In genomic region chr1:3858231-3858981, GRCh38 we compare ENCODE assay signal across 8 cellular contexts. TPM values are rescaled to one million over a fixed set of nuclear protein-coding genes. Genes with fewer than 3 reads are reported as not detected.
DNase-seq lines count a peak whose midpoint lies in the region; ATAC-seq, FAIRE-seq and TF ChIP-seq lines count a peak whose summit lies in the region.

No MANE protein-coding gene starts in this region.

- H3K27ac ChIP-seq in K562 (ENCODE audit: extremely low read depth, low read depth, low read length) = no peak overlapping the region
- no peak overlapping the region for H3K27ac ChIP-seq in kidney (ENCODE audit: low read depth in 2 of 2, low read length in 2 of 2)

- no peaks in the 10 kb centered on the region for H3K27me3 ChIP-seq in K562 (ENCODE audit: control insufficient read depth in 2 of 2, insufficient read depth in 2 of 2, low read length in 2 of 2)

- DNase-seq in NCI-H748 (lab: John Stamatoyannopoulos, UW; ENCODE audit: unreplicated experiment) (peak; percentile 44), NCI-H748 treated with DMSO at 0.1 percent for 48 hours (lab: John Stamatoyannopoulos, UW) (no peak), NCI-H1105 treated with DMSO at 0.1 percent for 48 hours (lab: John Stamatoyannopoulos, UW) (peak; percentile 1), K562 (ENCODE audit: extremely low read depth in 1 of 4, low spot score in 3 of 4) (peak in 3 of 4 experiments; percentile 24 to 37 (median 29)), kidney (peak; percentile 83), GM13976 (ENCODE audit: low spot score) (no peak), dedifferentiated amniotic fluid mesenchymal stem cell (ENCODE audit: extremely low spot score) (no peak)
- no peak for DNase-seq in stimulated activated effector memory CD8-positive, alpha-beta T cell treated with anti-CD3 and anti-CD28 coated beads, Interleukin-12 subunit alpha, Interleukin-12 subunit beta, amount 100 ng/mL, for 72 hours (ENCODE audit: low spot score in 2 of 2)

- H3K27ac Mint-ChIP-seq in stimulated activated effector memory CD8-positive, alpha-beta T cell treated with anti-CD3 and anti-CD28 coated beads, Interleukin-12 subunit alpha, Interleukin-12 subunit beta, amount 100 ng/mL, for 72 hours = no peak overlapping the region

- H3K36me3 Mint-ChIP-seq in stimulated activated effector memory CD8-positive, alpha-beta T cell treated with anti-CD3 and anti-CD28 coated beads, Interleukin-12 subunit alpha, Interleukin-12 subunit beta, amount 100 ng/mL, for 72 hours = peaks cover 6% of the 10 kb centered on the region

- peak overlapping the region; percentile 99 for H3K4me2 ChIP-seq in K562 (ENCODE audit: insufficient read depth, low read length)

- ATAC-seq in K562 = peak; percentile 7
- ATAC-seq in stimulated activated effector memory CD8-positive, alpha-beta T cell treated with anti-CD3 and anti-CD28 coated beads, Interleukin-12 subunit alpha, Interleukin-12 subunit beta, amount 100 ng/mL, for 72 hours = no peak

- FAIRE-seq in K562 (lab: Jason Lieb, UNC) = no peak
- FAIRE-seq in kidney (lab: Jason Lieb, UNC) = no peak

- CTCF ChIA-PET in K562 (lab: Yijun Ruan, JAX; ENCODE audit: low intra/inter-chr PET ratio) = interaction anchor here (0.9 to 1.6 kb wide), 2 partner anchors 11 to 55 kb away, joined by 3 to 6 read pairs; no protein-coding TSS in a partner anchor

- H3K9me3 Mint-ChIP-seq in stimulated activated effector memory CD8-positive, alpha-beta T cell treated with anti-CD3 and anti-CD28 coated beads, Interleukin-12 subunit alpha, Interleukin-12 subunit beta, amount 100 ng/mL, for 72 hours = no peaks in the 10 kb centered on the region

- in situ Hi-C loops in K562 (cut with MboI) (no loop called here), GM13976 (cut with MboI; ENCODE audit: low sequenced_read_pairs, unreplicated experiment) (no loop called here)

- no peak for TF ChIP-seq EP300 in K562 (IDR thresholded peaks at IDR 0.05; ENCODE audit: low read length)

- POLR2A ChIA-PET in K562 (lab: Yijun Ruan, JAX) = interaction anchor here (0.6 to 1.9 kb wide), 6 partner anchors 9 to 65 kb away, joined by 3 to 10 read pairs (median 5); partner anchors contain the start of gene C1orf174

- H3K9me3 ChIP-seq in K562 (replicated peaks; ENCODE audit: control insufficient read depth, insufficient read depth, low read depth, low read length) (no peaks in the 10 kb centered on the region), kidney (ENCODE audit: control insufficient read depth in 1 of 2, low read length in 2 of 2) (no peaks in the 10 kb centered on the region)

- H4K20me1 ChIP-seq in K562 (replicated peaks; ENCODE audit: control insufficient read depth, insufficient read depth, low read length) = peaks cover 4% of the 10 kb centered on the region; the same call in 1 of the 2 replicates

- peak overlapping the region; percentile 90 for H3K4me3 ChIP-seq in K562
- H3K4me3 ChIP-seq in kidney (ENCODE audit: low read length in 2 of 2) = peak overlapping the region; percentile 82 to 85

- peak overlapping the region; percentile 75 to 93; a peak in 3 of 4 replicates for H3K9ac ChIP-seq in K562 (ENCODE audit: insufficient read depth in 1 of 2, low read depth in 2 of 2, low read length in 2 of 2)
- peak overlapping the region in 1 of 2 donors; percentile 61 for H3K9ac ChIP-seq in kidney (ENCODE audit: low read length in 2 of 2)

- peaks cover 10 to 37% of the 10 kb centered on the region in 2 experiments; a peak in 3 of 5 replicates for H3K4me1 ChIP-seq in K562 (replicated peaks in 1 of 2; ENCODE audit: control insufficient read depth in 2 of 2, insufficient read depth in 2 of 2, low read length in 2 of 2)
- H3K4me1 ChIP-seq in kidney (ENCODE audit: control insufficient read depth in 1 of 2, insufficient read depth in 1 of 2, low read depth in 1 of 2, low read length in 2 of 2) = peaks cover 12 to 14% of the 10 kb centered on the region in 2 donors

- intact Hi-C loops in K562 (cut with micrococcal nuclease) (loop anchor here (5.0 kb wide), 1 partner anchor 81 kb away; no protein-coding TSS in a partner anchor), kidney (cut with DNase I) (no loop called here)

- no peak overlapping the region for H2AFZ ChIP-seq in K562 (ENCODE audit: low read depth, low read length)

- H3K79me2 ChIP-seq in K562 (ENCODE audit: control insufficient read depth, insufficient read depth, low read length) = peaks cover 42% of the 10 kb centered on the region

- BruUV-seq in K562 (replicated peaks; lab: Mats Ljungman, UMichigan) = no TSS peak

- H3K4me1 Mint-ChIP-seq in stimulated activated effector memory CD8-positive, alpha-beta T cell treated with anti-CD3 and anti-CD28 coated beads, Interleukin-12 subunit alpha, Interleukin-12 subunit beta, amount 100 ng/mL, for 72 hours = peaks cover 26% of the 10 kb centered on the region

- peak in 2 of 3 experiments; percentile 47 to 58; a peak in 4 of 6 replicates for TF ChIP-seq CTCF in K562 (IDR thresholded peaks at IDR 0.05 in 2 of 3, conservative IDR thresholded peaks at IDR 0.05 in 1 of 3; ENCODE audit: insufficient read depth in 2 of 3, low read depth in 1 of 3, low read length in 3 of 3)
- no peak for TF ChIP-seq CTCF in kidney (IDR thresholded peaks at IDR 0.05; ENCODE audit: borderline replicate concordance, extremely low read depth, insufficient read depth)
- TF ChIP-seq CTCF in GM13976 (IDR thresholded peaks at IDR 0.05; ENCODE audit: borderline replicate concordance, control extremely low read depth, extremely low read depth, insufficient read depth, missing control alignments) = no peak

- H3K36me3 ChIP-seq in K562 (ENCODE audit: control insufficient read depth, insufficient read depth, low read length) = peaks cover 8% of the 10 kb centered on the region; the same call in 2 of the 3 replicates
- no peaks in the 10 kb centered on the region for H3K36me3 ChIP-seq in kidney (ENCODE audit: control insufficient read depth in 1 of 2, insufficient read depth in 2 of 2, low read length in 2 of 2)

- peak overlapping the region; percentile 95 for H3K4me3 Mint-ChIP-seq in stimulated activated effector memory CD8-positive, alpha-beta T cell treated with anti-CD3 and anti-CD28 coated beads, Interleukin-12 subunit alpha, Interleukin-12 subunit beta, amount 100 ng/mL, for 72 hours

- no peaks in the 10 kb centered on the region for H3K9me1 ChIP-seq in K562 (ENCODE audit: control insufficient read depth, insufficient read depth, low read length)

- WGBS in K562 (ENCODE audit: insufficient coverage, low coverage, missing lambda C conversion rate) = 71% methylated on average over 34 of the region's 34 CpGs

- no peak for TF ChIP-seq POLR2A in K562 (conservative IDR thresholded peaks at IDR 0.05)

- TF ChIP-seq RAD21 in K562 (CRISPR knock-in tag; conservative IDR thresholded peaks at IDR 0.05 in 1 of 2, IDR thresholded peaks at IDR 0.05 in 1 of 2) = no peak; a peak in 1 of 4 replicates

RNA-seq across cellular contexts. Expression of gene DFFB, which starts 1.1 kb away (rescaled TPM):
- 23.2 and 32.8 TPM in 2 replicates for total RNA-seq in K562 (2011; cell fraction: chromatin; rRNA removed; ENCODE audit: low replicate concordance)
- 22.2 and 24.7 TPM in 2 replicates for total RNA-seq in K562 (2011; cell fraction: nucleolus; rRNA removed)
- total RNA-seq in K562 (2011; cell fraction: nucleoplasm; rRNA removed) = 20.0 and 24.7 TPM in 2 replicates
- total RNA-seq in K562 (2014; rRNA removed) (10.0 and 15.1 TPM in 2 replicates), K562 (2014; rRNA removed; fragmentation: Illumina TruSeq; extraction: Trizol) (8.3 and 11.2 TPM in 2 replicates), K562 (2015; rRNA removed; fragmentation: Illumina TruSeq; extraction: Trizol) (11.4 and 11.5 TPM in 2 replicates), K562 (2021) (12.7 and 15.0 TPM in 2 replicates), kidney (8.2 TPM)
- polyA plus RNA-seq in K562 (2011; rRNA removed) (13.5 and 14.3 TPM in 2 replicates), K562 (2014; fragmentation: Illumina TruSeq; extraction: Trizol) (10.9 and 12.7 TPM in 2 replicates), K562 (2014; fragmentation: Nextera tagmentation; extraction: Ambion mirVana) (1 to 10 TPM; 2.3 to 6.6 TPM), K562 (2014; rRNA removed) (15.8 and 20.0 TPM in 2 replicates), kidney (ENCODE audit: insufficient read depth, low read depth, low replicate concordance) (5.6 TPM)
- polyA plus RNA-seq in K562 (2011; cell fraction: cytosol; rRNA removed) = 15.9 and 16.9 TPM in 2 replicates
- polyA plus RNA-seq in K562 (2011; cell fraction: nucleus; rRNA removed) = 15.5 and 18.3 TPM in 2 replicates
- polyA plus RNA-seq in K562 (2012) = 6.4 and 8.6 TPM in 2 replicates
- 7.4 and 7.7 TPM in 2 replicates for polyA minus RNA-seq in K562 (2011; rRNA and poly(A)+ RNA removed)
- polyA minus RNA-seq in K562 (2011; cell fraction: cytosol; rRNA and poly(A)+ RNA removed) = 6.8 and 12.6 TPM in 2 replicates
- 8.2 and 10.7 TPM in 2 replicates for polyA minus RNA-seq in K562 (2011; cell fraction: nucleus; rRNA and poly(A)+ RNA removed)

RNA-seq across cellular contexts. Expression of gene CEP104, which starts 1.4 kb away (rescaled TPM):
- 114 and 157 TPM in 2 replicates for total RNA-seq in K562 (2011; cell fraction: chromatin; rRNA removed; ENCODE audit: low replicate concordance)
- 43.7 and 47.9 TPM in 2 replicates for total RNA-seq in K562 (2011; cell fraction: nucleolus; rRNA removed)
- total RNA-seq in K562 (2011; cell fraction: nucleoplasm; rRNA removed) = 54.4 and 64.5 TPM in 2 replicates
- 42.7 and 54.9 TPM in 2 replicates for total RNA-seq in K562 (2014; rRNA removed)
- total RNA-seq in K562 (2014; rRNA removed; fragmentation: Illumina TruSeq; extraction: Trizol) = 22.3 and 31.9 TPM in 2 replicates
- total RNA-seq in K562 (2015; rRNA removed; fragmentation: Illumina TruSeq; extraction: Trizol) = 23.7 and 25.0 TPM in 2 replicates
- total RNA-seq in K562 (2021) = 63.4 and 77.7 TPM in 2 replicates
- 42.6 and 45.1 TPM in 2 replicates for polyA plus RNA-seq in K562 (2011; rRNA removed)
- 27.4 and 28.4 TPM in 2 replicates for polyA plus RNA-seq in K562 (2011; cell fraction: cytosol; rRNA removed)
- polyA plus RNA-seq in K562 (2011; cell fraction: nucleus; rRNA removed) = 66.0 and 75.9 TPM in 2 replicates
- polyA plus RNA-seq in K562 (2012) = 27.8 and 44.0 TPM in 2 replicates
- 44.1 and 53.6 TPM in 2 replicates for polyA plus RNA-seq in K562 (2014; fragmentation: Illumina TruSeq; extraction: Trizol)
- polyA plus RNA-seq in K562 (2014; fragmentation: Nextera tagmentation; extraction: Ambion mirVana) = 10 to 100 TPM; 11.2 to 13.4 TPM
- polyA plus RNA-seq in K562 (2014; rRNA removed) = 30.4 and 43.1 TPM in 2 replicates
- polyA minus RNA-seq in K562 (2011; rRNA and poly(A)+ RNA removed) = 59.0 and 86.7 TPM in 2 replicates
- 31.8 and 39.8 TPM in 2 replicates for polyA minus RNA-seq in K562 (2011; cell fraction: cytosol; rRNA and poly(A)+ RNA removed)
- polyA minus RNA-seq in K562 (2011; cell fraction: nucleus; rRNA and poly(A)+ RNA removed) = 19.0 and 44.4 TPM in 2 replicates
- total RNA-seq in kidney = 51.2 TPM
- polyA plus RNA-seq in kidney (ENCODE audit: insufficient read depth, low read depth, low replicate concordance) = 11.1 TPM

RNA-seq across cellular contexts. Expression of gene C1orf174, which starts 41.7 kb away (rescaled TPM):
- total RNA-seq in K562 (2011; cell fraction: chromatin; rRNA removed; ENCODE audit: low replicate concordance) = 67.9 and 71.3 TPM in 2 replicates
- 55.2 and 56.6 TPM in 2 replicates for total RNA-seq in K562 (2011; cell fraction: nucleolus; rRNA removed)
- total RNA-seq in K562 (2011; cell fraction: nucleoplasm; rRNA removed) = 62.5 and 62.9 TPM in 2 replicates
- total RNA-seq in K562 (2014; rRNA removed) = 41.6 and 58.8 TPM in 2 replicates
- total RNA-seq in K562 (2014; rRNA removed; fragmentation: Illumina TruSeq; extraction: Trizol) = 37.8 and 46.3 TPM in 2 replicates
- 51.0 and 55.6 TPM in 2 replicates for total RNA-seq in K562 (2015; rRNA removed; fragmentation: Illumina TruSeq; extraction: Trizol)
- 38.5 and 40.8 TPM in 2 replicates for total RNA-seq in K562 (2021)
- polyA plus RNA-seq in K562 (2011; rRNA removed) = 45.4 and 50.7 TPM in 2 replicates
- 54.4 and 66.4 TPM in 2 replicates for polyA plus RNA-seq in K562 (2011; cell fraction: cytosol; rRNA removed)
- polyA plus RNA-seq in K562 (2011; cell fraction: nucleus; rRNA removed) = 64.9 and 66.7 TPM in 2 replicates
- 27.1 and 50.1 TPM in 2 replicates for polyA plus RNA-seq in K562 (2012)
- 48.5 and 64.9 TPM in 2 replicates for polyA plus RNA-seq in K562 (2014; fragmentation: Illumina TruSeq; extraction: Trizol)
- 10 to 100 TPM; 42.0 to 50.2 TPM for polyA plus RNA-seq in K562 (2014; fragmentation: Nextera tagmentation; extraction: Ambion mirVana)
- polyA plus RNA-seq in K562 (2014; rRNA removed) = 43.0 and 54.5 TPM in 2 replicates
- polyA minus RNA-seq in K562 (2011; rRNA and poly(A)+ RNA removed) = 30.5 and 39.9 TPM in 2 replicates
- polyA minus RNA-seq in K562 (2011; cell fraction: cytosol; rRNA and poly(A)+ RNA removed) = 24.3 and 27.7 TPM in 2 replicates
- polyA minus RNA-seq in K562 (2011; cell fraction: nucleus; rRNA and poly(A)+ RNA removed) = 11.7 and 18.7 TPM in 2 replicates
- total RNA-seq in kidney = 16.8 TPM
- 15.9 TPM for polyA plus RNA-seq in kidney (ENCODE audit: insufficient read depth, low read depth, low replicate concordance)

Comparison
In these comparisons a context has a peak if more than half of its experiments do, and no peak if none do; other contexts are left out.
1. DNase-seq: peak in NCI-H748 (single experiment), NCI-H1105 treated with DMSO at 0.1 percent for 48 hours (single experiment), K562 (3 of 4) and kidney (single experiment); none in NCI-H748 treated with DMSO at 0.1 percent for 48 hours (single experiment), stimulated activated effector memory CD8-positive, alpha-beta T cell treated with anti-CD3 and anti-CD28 coated beads, Interleukin-12 subunit alpha, Interleukin-12 subunit beta, amount 100 ng/mL, for 72 hours (0 of 2), GM13976 (single experiment) and dedifferentiated amniotic fluid mesenchymal stem cell (single experiment).
2. CTCF ChIP-seq: peak in K562 (2 of 3); none in kidney (single experiment) and GM13976 (single experiment).